Comparison of ENCODE assay signal across 1 cellular context in the genomic region with DNA sequence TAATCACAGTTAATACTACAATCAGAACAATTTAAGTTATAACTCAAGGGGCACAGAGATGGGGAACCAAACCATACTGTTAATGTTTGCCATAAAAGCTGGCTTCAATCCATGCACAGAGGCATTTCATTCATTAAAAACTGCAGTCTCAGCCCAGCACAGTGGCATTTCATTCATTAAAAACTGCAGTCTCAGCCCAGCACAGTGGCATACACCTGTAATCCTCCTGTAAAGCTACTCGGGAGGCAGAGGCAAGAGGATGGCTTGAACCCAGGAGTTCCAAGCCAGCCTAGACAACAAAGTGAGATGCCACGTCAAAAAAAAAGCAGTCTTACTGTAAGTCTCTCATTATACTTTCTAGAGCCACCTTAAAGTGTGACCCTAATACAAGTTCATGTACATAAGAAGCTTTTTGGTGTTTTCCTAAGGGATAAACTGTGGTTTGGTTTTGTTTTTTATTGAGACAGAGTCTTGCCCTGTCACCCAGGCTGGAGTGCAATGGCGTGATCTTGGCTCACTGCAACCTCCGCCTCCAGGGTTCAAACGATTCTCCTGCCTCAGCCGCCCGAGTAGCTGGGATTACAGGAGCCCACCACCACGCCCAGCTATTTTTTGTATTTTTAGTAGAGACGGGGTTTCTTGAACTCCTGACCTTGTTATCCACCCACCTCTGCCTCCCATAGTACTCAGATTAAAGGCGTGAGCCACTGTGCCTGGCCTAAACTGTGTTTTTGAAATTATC.
TF ChIP-seq lines count a peak whose summit lies in the region.

No MANE protein-coding gene starts in this region.

TF ChIP-seq in HEK293, 187 proteins besides CTCF, POLR2A, EP300 and RAD21:
- no peak for TF ChIP-seq ZNF362 (tag by site-specific recombination; IDR thresholded peaks at IDR 0.05)
- TF ChIP-seq ZFHX2 (tag by site-specific recombination; conservative IDR thresholded peaks at IDR 0.05) = peak; percentile 86
- TF ChIP-seq ZBTB26 (tag by site-specific recombination; optimal IDR thresholded peaks at IDR 0.05) = no peak
- no peak for TF ChIP-seq ZNF146 (tag by site-specific recombination; IDR thresholded peaks at IDR 0.05)
- TF ChIP-seq ZNF664 (tag by site-specific recombination; IDR thresholded peaks at IDR 0.05) = peak; percentile 61; the same call in 1 of the 2 replicates
- peak; percentile 18; the same call in 1 of the 2 replicates for TF ChIP-seq MZF1 (tag by site-specific recombination; IDR thresholded peaks at IDR 0.05; ENCODE audit: borderline replicate concordance)
- no peak for TF ChIP-seq ZNF626 (tag by site-specific recombination; IDR thresholded peaks at IDR 0.05)
- TF ChIP-seq ZBTB44 (tag by site-specific recombination; IDR thresholded peaks at IDR 0.05) = peak; percentile 72
- no peak for TF ChIP-seq ZNF571 (tag by site-specific recombination; IDR thresholded peaks at IDR 0.05)
- peak; percentile 29; the same call in 1 of the 2 replicates for TF ChIP-seq ZBTB8A (tag by site-specific recombination; IDR thresholded peaks at IDR 0.05)
- no peak for TF ChIP-seq ZNF239 (tag by site-specific recombination; IDR thresholded peaks at IDR 0.05)
- TF ChIP-seq SCRT1 (tag by site-specific recombination; IDR thresholded peaks at IDR 0.05; ENCODE audit: borderline replicate concordance) = peak; percentile 79
- TF ChIP-seq EGR2 (tag by site-specific recombination; IDR thresholded peaks at IDR 0.05; ENCODE audit: low read depth) = peak; percentile 95
- no peak for TF ChIP-seq ZNF530 (tag by site-specific recombination; IDR thresholded peaks at IDR 0.05; ENCODE audit: low read depth)
- TF ChIP-seq ZSCAN4 (tag by site-specific recombination; IDR thresholded peaks at IDR 0.05) = no peak
- TF ChIP-seq HIC1 (tag by site-specific recombination; IDR thresholded peaks at IDR 0.05) = no peak
- TF ChIP-seq PRDM6 (tag by site-specific recombination; IDR thresholded peaks at IDR 0.05) = 0 out of 2 replicates have a peak, but pooled peaks have one; percentile 47
- 0 out of 2 replicates have a peak, but pooled peaks have one; percentile 23 for TF ChIP-seq BCL11B (tag by site-specific recombination; IDR thresholded peaks at IDR 0.05; ENCODE audit: low read depth)
- no peak for TF ChIP-seq ZNF555 (tag by site-specific recombination; conservative IDR thresholded peaks at IDR 0.05)
- TF ChIP-seq ZNF19 (tag by site-specific recombination; IDR thresholded peaks at IDR 0.05; ENCODE audit: low read depth) = no peak
- no peak for TF ChIP-seq ZBTB20 (tag by site-specific recombination; IDR thresholded peaks at IDR 0.05)
- TF ChIP-seq ZNF677 (tag by site-specific recombination; IDR thresholded peaks at IDR 0.05) = no peak
- TF ChIP-seq ZBTB48 (tag by site-specific recombination; IDR thresholded peaks at IDR 0.05) = peak; percentile 28; the same call in 1 of the 2 replicates
- TF ChIP-seq PRDM10 (tag by site-specific recombination; IDR thresholded peaks at IDR 0.05) = no peak
- TF ChIP-seq ZNF600 (tag by site-specific recombination; IDR thresholded peaks at IDR 0.05) = 0 out of 2 replicates have a peak, but pooled peaks have one; percentile 29
- TF ChIP-seq, protein P1, sequence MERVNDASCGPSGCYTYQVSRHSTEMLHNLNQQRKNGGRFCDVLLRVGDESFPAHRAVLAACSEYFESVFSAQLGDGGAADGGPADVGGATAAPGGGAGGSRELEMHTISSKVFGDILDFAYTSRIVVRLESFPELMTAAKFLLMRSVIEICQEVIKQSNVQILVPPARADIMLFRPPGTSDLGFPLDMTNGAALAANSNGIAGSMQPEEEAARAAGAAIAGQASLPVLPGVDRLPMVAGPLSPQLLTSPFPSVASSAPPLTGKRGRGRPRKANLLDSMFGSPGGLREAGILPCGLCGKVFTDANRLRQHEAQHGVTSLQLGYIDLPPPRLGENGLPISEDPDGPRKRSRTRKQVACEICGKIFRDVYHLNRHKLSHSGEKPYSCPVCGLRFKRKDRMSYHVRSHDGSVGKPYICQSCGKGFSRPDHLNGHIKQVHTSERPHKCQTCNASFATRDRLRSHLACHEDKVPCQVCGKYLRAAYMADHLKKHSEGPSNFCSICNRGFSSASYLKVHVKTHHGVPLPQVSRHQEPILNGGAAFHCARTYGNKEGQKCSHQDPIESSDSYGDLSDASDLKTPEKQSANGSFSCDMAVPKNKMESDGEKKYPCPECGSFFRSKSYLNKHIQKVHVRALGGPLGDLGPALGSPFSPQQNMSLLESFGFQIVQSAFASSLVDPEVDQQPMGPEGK (tag by site-specific recombination; IDR thresholded peaks at IDR 0.05) = no peak
- peak; percentile 80 for TF ChIP-seq OSR2 (tag by site-specific recombination; IDR thresholded peaks at IDR 0.05)
- TF ChIP-seq, protein P2, sequence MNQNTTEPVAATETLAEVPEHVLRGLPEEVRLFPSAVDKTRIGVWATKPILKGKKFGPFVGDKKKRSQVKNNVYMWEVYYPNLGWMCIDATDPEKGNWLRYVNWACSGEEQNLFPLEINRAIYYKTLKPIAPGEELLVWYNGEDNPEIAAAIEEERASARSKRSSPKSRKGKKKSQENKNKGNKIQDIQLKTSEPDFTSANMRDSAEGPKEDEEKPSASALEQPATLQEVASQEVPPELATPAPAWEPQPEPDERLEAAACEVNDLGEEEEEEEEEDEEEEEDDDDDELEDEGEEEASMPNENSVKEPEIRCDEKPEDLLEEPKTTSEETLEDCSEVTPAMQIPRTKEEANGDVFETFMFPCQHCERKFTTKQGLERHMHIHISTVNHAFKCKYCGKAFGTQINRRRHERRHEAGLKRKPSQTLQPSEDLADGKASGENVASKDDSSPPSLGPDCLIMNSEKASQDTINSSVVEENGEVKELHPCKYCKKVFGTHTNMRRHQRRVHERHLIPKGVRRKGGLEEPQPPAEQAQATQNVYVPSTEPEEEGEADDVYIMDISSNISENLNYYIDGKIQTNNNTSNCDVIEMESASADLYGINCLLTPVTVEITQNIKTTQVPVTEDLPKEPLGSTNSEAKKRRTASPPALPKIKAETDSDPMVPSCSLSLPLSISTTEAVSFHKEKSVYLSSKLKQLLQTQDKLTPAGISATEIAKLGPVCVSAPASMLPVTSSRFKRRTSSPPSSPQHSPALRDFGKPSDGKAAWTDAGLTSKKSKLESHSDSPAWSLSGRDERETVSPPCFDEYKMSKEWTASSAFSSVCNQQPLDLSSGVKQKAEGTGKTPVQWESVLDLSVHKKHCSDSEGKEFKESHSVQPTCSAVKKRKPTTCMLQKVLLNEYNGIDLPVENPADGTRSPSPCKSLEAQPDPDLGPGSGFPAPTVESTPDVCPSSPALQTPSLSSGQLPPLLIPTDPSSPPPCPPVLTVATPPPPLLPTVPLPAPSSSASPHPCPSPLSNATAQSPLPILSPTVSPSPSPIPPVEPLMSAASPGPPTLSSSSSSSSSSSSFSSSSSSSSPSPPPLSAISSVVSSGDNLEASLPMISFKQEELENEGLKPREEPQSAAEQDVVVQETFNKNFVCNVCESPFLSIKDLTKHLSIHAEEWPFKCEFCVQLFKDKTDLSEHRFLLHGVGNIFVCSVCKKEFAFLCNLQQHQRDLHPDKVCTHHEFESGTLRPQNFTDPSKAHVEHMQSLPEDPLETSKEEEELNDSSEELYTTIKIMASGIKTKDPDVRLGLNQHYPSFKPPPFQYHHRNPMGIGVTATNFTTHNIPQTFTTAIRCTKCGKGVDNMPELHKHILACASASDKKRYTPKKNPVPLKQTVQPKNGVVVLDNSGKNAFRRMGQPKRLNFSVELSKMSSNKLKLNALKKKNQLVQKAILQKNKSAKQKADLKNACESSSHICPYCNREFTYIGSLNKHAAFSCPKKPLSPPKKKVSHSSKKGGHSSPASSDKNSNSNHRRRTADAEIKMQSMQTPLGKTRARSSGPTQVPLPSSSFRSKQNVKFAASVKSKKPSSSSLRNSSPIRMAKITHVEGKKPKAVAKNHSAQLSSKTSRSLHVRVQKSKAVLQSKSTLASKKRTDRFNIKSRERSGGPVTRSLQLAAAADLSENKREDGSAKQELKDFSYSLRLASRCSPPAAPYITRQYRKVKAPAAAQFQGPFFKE (tag by site-specific recombination; IDR thresholded peaks at IDR 0.05; ENCODE audit: borderline replicate concordance) = no peak
